ENCODE assay signal across 21 cellular contexts in genomic region chr7:48307041-48307714, GRCh38.
DNase-seq lines count a peak whose midpoint lies in the region; ATAC-seq and TF ChIP-seq lines count a peak whose summit lies in the region.
"Had no signal": no experiment of that assay in that cellular context is flagged by ENCODE, and none has a peak within 500 bp of the region (broad histone marks: within the 10 kb centered on the region; RNA-seq: fewer than 3 reads in every experiment).

No MANE protein-coding gene starts in this region.

- BruUV-seq in mammary epithelial cell (replicated peaks; lab: Mats Ljungman, UMichigan) = no TSS peak

- no peak overlapping the region for H3K27ac Mint-ChIP-seq in stimulated activated effector memory CD8-positive, alpha-beta T cell treated with anti-CD3 and anti-CD28 coated beads, Interleukin-12 subunit alpha, Interleukin-12 subunit beta, amount 100 ng/mL, for 72 hours
- H3K27ac Mint-ChIP-seq in activated naive CD4-positive, alpha-beta T cell treated with anti-CD3 and anti-CD28 coated beads for 36 hours = no peak overlapping the region
- H3K27ac Mint-ChIP-seq: CD4-positive, CD25-positive, alpha-beta regulatory T cell had no signal

- in situ Hi-C loops in mammary epithelial cell (cut with MboI; ENCODE audit: low sequenced_read_pairs in 2 of 2) = no loop called here

- H3K4me2 ChIP-seq in mammary epithelial cell (ENCODE audit: insufficient read depth, low read depth, low read length) = peak overlapping the region; percentile 14
- H3K4me2 ChIP-seq: BLaER1 had no signal

- H3K9ac ChIP-seq in mammary epithelial cell (ENCODE audit: insufficient read depth, low read length) = no peak overlapping the region
- H3K9ac ChIP-seq: BLaER1, GM23248 had no signal

- H3K27me3 ChIP-seq in mammary epithelial cell (ENCODE audit: insufficient read depth, low read length) (no peaks in the 10 kb centered on the region), breast epithelium (no peaks in the 10 kb centered on the region), RWPE2 (ENCODE audit: insufficient read depth, poor library complexity, severe bottlenecking) (no peaks in the 10 kb centered on the region)
- H3K27me3 ChIP-seq: BLaER1 had no signal

- peak overlapping the region; percentile 36 for H3K27ac ChIP-seq in mammary epithelial cell (ENCODE audit: insufficient read depth, low read depth, low read length)
- H3K27ac ChIP-seq in breast epithelium = no peak overlapping the region
- peak overlapping the region; percentile 54 for H3K27ac ChIP-seq in RWPE2 (ENCODE audit: poor library complexity, severe bottlenecking)
- H3K27ac ChIP-seq: BLaER1, GM23248 had no signal

- H3K9me3 Mint-ChIP-seq in stimulated activated effector memory CD8-positive, alpha-beta T cell treated with anti-CD3 and anti-CD28 coated beads, Interleukin-12 subunit alpha, Interleukin-12 subunit beta, amount 100 ng/mL, for 72 hours = no peaks in the 10 kb centered on the region
- no peaks in the 10 kb centered on the region for H3K9me3 Mint-ChIP-seq in activated naive CD4-positive, alpha-beta T cell treated with anti-CD3 and anti-CD28 coated beads for 36 hours
- H3K9me3 Mint-ChIP-seq: CD4-positive, CD25-positive, alpha-beta regulatory T cell had no signal

- H3K36me3 ChIP-seq in mammary epithelial cell (ENCODE audit: insufficient read depth, low read length) = no peaks in the 10 kb centered on the region
- H3K36me3 ChIP-seq in breast epithelium = no peaks in the 10 kb centered on the region
- H3K36me3 ChIP-seq in RWPE2 (ENCODE audit: low read depth) = no peaks in the 10 kb centered on the region
- H3K36me3 ChIP-seq: BLaER1 had no signal

- H3K4me3 ChIP-seq in mammary epithelial cell (replicated peaks in 1 of 3; ENCODE audit: insufficient read depth in 1 of 3, low read depth in 2 of 3, low read length in 3 of 3) (no peak overlapping the region), breast epithelium (no peak overlapping the region), RWPE2 (ENCODE audit: severe bottlenecking) (no peak overlapping the region)
- H3K4me3 ChIP-seq: BLaER1, GM23248 had no signal

- TF ChIP-seq POLR2A in breast epithelium (IDR thresholded peaks at IDR 0.05) = no peak

- H3K9me3 ChIP-seq in mammary epithelial cell (replicated peaks; ENCODE audit: insufficient read depth, low read length) (no peaks in the 10 kb centered on the region), breast epithelium (no peaks in the 10 kb centered on the region), RWPE2 (ENCODE audit: severe bottlenecking) (no peaks in the 10 kb centered on the region)
- H3K9me3 ChIP-seq: BLaER1 had no signal

- TF ChIP-seq CTCF in mammary epithelial cell (conservative IDR thresholded peaks at IDR 0.05 in 1 of 2, IDR thresholded peaks at IDR 0.05 in 1 of 2; ENCODE audit: extremely low read depth in 1 of 2, insufficient read depth in 1 of 2, low read depth in 1 of 2, low read length in 2 of 2) (no peak), breast epithelium (IDR thresholded peaks at IDR 0.05) (no peak), RWPE2 (IDR thresholded peaks at IDR 0.05; ENCODE audit: poor library complexity, severe bottlenecking) (no peak)

- ATAC-seq in RWPE2 (ENCODE audit: low read depth) (peak; percentile 96), esophagus mucosa (peak; percentile 97)
- ATAC-seq in stimulated activated effector memory CD8-positive, alpha-beta T cell treated with anti-CD3 and anti-CD28 coated beads, Interleukin-12 subunit alpha, Interleukin-12 subunit beta, amount 100 ng/mL, for 72 hours = no peak

- CTCF ChIA-PET in mammary epithelial cell (lab: Charles Lee; ENCODE audit: low non-redundant PET) = no interaction called here
- CTCF ChIA-PET in activated naive CD4-positive, alpha-beta T cell treated with anti-CD3 and anti-CD28 coated beads for 36 hours (lab: Charles Lee) = no interaction called here

- no peaks in the 10 kb centered on the region for H3K79me2 ChIP-seq in mammary epithelial cell (ENCODE audit: insufficient read depth, low read length)

- H3K36me3 Mint-ChIP-seq in stimulated activated effector memory CD8-positive, alpha-beta T cell treated with anti-CD3 and anti-CD28 coated beads, Interleukin-12 subunit alpha, Interleukin-12 subunit beta, amount 100 ng/mL, for 72 hours = no peaks in the 10 kb centered on the region
- H3K36me3 Mint-ChIP-seq in activated naive CD4-positive, alpha-beta T cell treated with anti-CD3 and anti-CD28 coated beads for 36 hours (ENCODE audit: low read depth) = no peaks in the 10 kb centered on the region
- H3K36me3 Mint-ChIP-seq: CD4-positive, CD25-positive, alpha-beta regulatory T cell had no signal

- dilution Hi-C loops in mammary epithelial cell (cut with HindIII; ENCODE audit: low sequenced_read_pairs) = no loop called here

- H3K27me3 Mint-ChIP-seq in activated naive CD4-positive, alpha-beta T cell treated with anti-CD3 and anti-CD28 coated beads for 36 hours (ENCODE audit: low read depth) = peaks cover 3% of the 10 kb centered on the region

- H3K4me3 Mint-ChIP-seq in stimulated activated effector memory CD8-positive, alpha-beta T cell treated with anti-CD3 and anti-CD28 coated beads, Interleukin-12 subunit alpha, Interleukin-12 subunit beta, amount 100 ng/mL, for 72 hours = no peak overlapping the region
- H3K4me3 Mint-ChIP-seq in activated naive CD4-positive, alpha-beta T cell treated with anti-CD3 and anti-CD28 coated beads for 36 hours = no peak overlapping the region
- H3K4me3 Mint-ChIP-seq: CD4-positive, CD25-positive, alpha-beta regulatory T cell had no signal

- intact Hi-C loops in mammary epithelial cell (cut with micrococcal nuclease) (no loop called here), breast epithelium (cut with DNase I; ENCODE audit: low total_unique reads) (no loop called here)
- intact Hi-C loops in activated naive CD4-positive, alpha-beta T cell treated with anti-CD3 and anti-CD28 coated beads for 36 hours (cut with micrococcal nuclease) = no loop called here

- peaks cover 38% of the 10 kb centered on the region for H3K4me1 ChIP-seq in mammary epithelial cell (ENCODE audit: insufficient read depth, low read length)
- H3K4me1 ChIP-seq in breast epithelium = no peaks in the 10 kb centered on the region
- H3K4me1 ChIP-seq in RWPE2 (ENCODE audit: insufficient read depth, poor library complexity, severe bottlenecking) = peaks cover 29% of the 10 kb centered on the region
- H3K4me1 ChIP-seq: BLaER1 had no signal

- no peak overlapping the region for H2AFZ ChIP-seq in mammary epithelial cell (ENCODE audit: low read depth, low read length)
- H2AFZ ChIP-seq: GM23248 had no signal

- 48% methylated on average over 4 of the region's 4 CpGs for WGBS in mammary epithelial cell (ENCODE audit: low coverage, missing lambda C conversion rate)

- no peaks in the 10 kb centered on the region for H3K4me1 Mint-ChIP-seq in stimulated activated effector memory CD8-positive, alpha-beta T cell treated with anti-CD3 and anti-CD28 coated beads, Interleukin-12 subunit alpha, Interleukin-12 subunit beta, amount 100 ng/mL, for 72 hours
- no peaks in the 10 kb centered on the region for H3K4me1 Mint-ChIP-seq in activated naive CD4-positive, alpha-beta T cell treated with anti-CD3 and anti-CD28 coated beads for 36 hours (ENCODE audit: low read depth)
- H3K4me1 Mint-ChIP-seq: CD4-positive, CD25-positive, alpha-beta regulatory T cell had no signal

- no peaks in the 10 kb centered on the region for H4K20me1 ChIP-seq in mammary epithelial cell (ENCODE audit: insufficient read depth, low read length)
- H4K20me1 ChIP-seq: BLaER1 had no signal

- DNase-seq in mammary epithelial cell (peak; percentile 68), breast epithelium (ENCODE audit: low spot score in 2 of 2) (no peak), RWPE2 (ENCODE audit: low spot score) (no peak), RKO (ENCODE audit: low spot score) (no peak)
- no peak for DNase-seq in stimulated activated CD4-positive, alpha-beta T cell treated with anti-CD3 and anti-CD28 coated beads, Interleukin-2, amount 100 ng/mL, for 48 hours
- DNase-seq in stimulated activated effector memory CD8-positive, alpha-beta T cell treated with anti-CD3 and anti-CD28 coated beads, Interleukin-12 subunit alpha, Interleukin-12 subunit beta, amount 100 ng/mL, for 72 hours (ENCODE audit: low spot score in 2 of 2) = no peak
- DNase-seq in activated naive CD4-positive, alpha-beta T cell treated with anti-CD3 and anti-CD28 coated beads for 36 hours = no peak
- DNase-seq: CD4-positive, CD25-positive, alpha-beta regulatory T cell; DMS153; DND-41; GM23248; H7; NCI-H1105 treated with DMSO at 0.1 percent for 48 hours; NCI-H146; NCI-H1930; NCI-H446; NCI-H524 treated with DMSO at 0.1 percent for 48 hours; NCI-H774; SHP77 had no signal

Comparison
In these comparisons a context has a peak if more than half of its experiments do, and no peak if none do; other contexts are left out.
1. H3K27ac ChIP-seq: peak in mammary epithelial cell (single experiment) and RWPE2 (single experiment); none in breast epithelium (0 of 2).